ENCODE assay signal across 29 cellular contexts in genomic region chr12:2662524-2662923, GRCh38.
"Had no signal": no experiment of that assay in that cellular context is flagged by ENCODE, and none has a peak within 500 bp of the region (broad histone marks: within the 10 kb centered on the region; RNA-seq: fewer than 3 reads in every experiment).

No MANE protein-coding gene starts in this region.

- H3K4me1 ChIP-seq: left lung, lower lobe of right lung, neural progenitor cell, parathyroid adenoma, right atrium auricular region, right lobe of liver, stomach, testis, thyroid gland, transverse colon, upper lobe of left lung, vagina had no signal

- H3K27me3 ChIP-seq: left lung, neural progenitor cell, neutrophil, right atrium auricular region, right lobe of liver, stomach, testis, thyroid gland, transverse colon, upper lobe of left lung, vagina had no signal

- H3K36me3 ChIP-seq: left lung, neural progenitor cell, neutrophil, right lobe of liver, thyroid gland, transverse colon, upper lobe of left lung had no signal

- H3K4me3 ChIP-seq: left lung, lower lobe of right lung, neural progenitor cell, right atrium auricular region, right lobe of liver, skin epidermis, stomach, testis, thyroid gland, transverse colon, upper lobe of left lung, vagina had no signal

- H3K27ac ChIP-seq: left lung, lower lobe of right lung, neural progenitor cell, neutrophil, parathyroid adenoma, right atrium auricular region, right lobe of liver, skin epidermis, stomach, testis, thyroid gland, transverse colon, upper lobe of left lung, vagina had no signal

- H3K9me3 ChIP-seq: left lung, lower lobe of right lung, neutrophil, right atrium auricular region, stomach, testis, thyroid gland, transverse colon, upper lobe of left lung, vagina had no signal

- ATAC-seq: left colon; left lung; lower lobe of right lung; natural killer cell; right lobe of liver; stimulated activated naive B cell treated with anti-CD40 and anti-IgM and Interleukin-4, amounts not matched to agents 10 μg/mL and 1 μg/mL and 100 μg/mL, for 72 hours; stimulated activated naive CD8-positive, alpha-beta T cell treated with anti-CD3 and anti-CD28 coated beads, Interleukin-15, Interleukin-2, amounts not matched to agents 100 U/mL and 50 U/mL, for 24 hours had no signal

- DNase-seq: hypothalamus; immature natural killer cell; left colon; left lung; lower lobe of right lung; mammary epithelial cell; mesendoderm; naive B cell; natural killer cell; nephron progenitor cell; occipital lobe; right lobe of liver; stimulated activated CD4-positive, alpha-beta T cell treated with anti-CD3 and anti-CD28 coated beads, Interleukin-12 subunit alpha, Interleukin-12 subunit beta, amount 100 ng/mL, for 4 hours; stimulated activated CD4-positive, alpha-beta T cell treated with anti-CD3 and anti-CD28 coated beads, Interleukin-15, amount 100 ng/mL, for 24 hours; stimulated activated CD4-positive, alpha-beta T cell treated with anti-CD3 and anti-CD28 coated beads, Interleukin-2, amount 100 ng/mL, for 24 hours; stimulated activated CD4-positive, alpha-beta T cell treated with anti-CD3 and anti-CD28 coated beads, Interleukin-4, amount 100 ng/mL, for 1 hour; stimulated activated naive B cell treated with anti-CD40 and anti-IgM and Interleukin-4, amounts not matched to agents 10 μg/mL and 1 μg/mL and 100 μg/mL, for 72 hours; stimulated activated naive CD8-positive, alpha-beta T cell treated with anti-CD3 and anti-CD28 coated beads, Interleukin-15, Interleukin-2, amounts not matched to agents 100 U/mL and 50 U/mL, for 24 hours; stomach; testis; thyroid gland; transverse colon; upper lobe of left lung had no signal
